In genomic region chr14:55028066-55028465, GRCh38 we compare ENCODE assay signal across 8 cellular contexts.
DNase-seq lines count a peak whose midpoint lies in the region; ATAC-seq and TF ChIP-seq lines count a peak whose summit lies in the region.

No MANE protein-coding gene starts in this region.

- H3K4me1 Mint-ChIP-seq in T-helper 1 cell treated with Interleukin-12 subunit alpha and Interleukin-12 subunit beta and Interleukin-4 antibody, amounts not matched to agents 30 μg/mL and 1 μg/mL, for 36 hours (ENCODE audit: low read depth) = peaks cover 52% of the 10 kb centered on the region

- peaks cover 20% of the 10 kb centered on the region for H3K36me3 Mint-ChIP-seq in T-helper 1 cell treated with Interleukin-12 subunit alpha and Interleukin-12 subunit beta and Interleukin-4 antibody, amounts not matched to agents 30 μg/mL and 1 μg/mL, for 36 hours (ENCODE audit: low read depth)

- peak overlapping the region; percentile 95 for H3K4me3 Mint-ChIP-seq in T-helper 1 cell treated with Interleukin-12 subunit alpha and Interleukin-12 subunit beta and Interleukin-4 antibody, amounts not matched to agents 30 μg/mL and 1 μg/mL, for 36 hours

- TF ChIP-seq CTCF in WI38 (IDR thresholded peaks at IDR 0.05; ENCODE audit: low read depth, low read length) = no peak

- H3K27ac Mint-ChIP-seq in T-helper 1 cell treated with Interleukin-12 subunit alpha and Interleukin-12 subunit beta and Interleukin-4 antibody, amounts not matched to agents 30 μg/mL and 1 μg/mL, for 36 hours = peak overlapping the region; percentile 96

- DNase-seq in T-helper 1 cell = no peak
- peak; percentile 24 for DNase-seq in superior temporal gyrus (ENCODE audit: extremely low spot score)
- no peak for DNase-seq in kidney glomerular epithelial cell (lab: John Stamatoyannopoulos, UW)
- no peak for DNase-seq in NCI-H2227 (lab: John Stamatoyannopoulos, UW; ENCODE audit: unreplicated experiment)

- H3K9me3 ChIP-seq in iPS-18c (ENCODE audit: control insufficient read depth, insufficient read depth, low read length) = no peaks in the 10 kb centered on the region

- ATAC-seq in GM21529 (IDR thresholded peaks at IDR 0.05; ENCODE audit: unreplicated experiment) = no peak

- H3K9me3 Mint-ChIP-seq in T-helper 1 cell treated with Interleukin-12 subunit alpha and Interleukin-12 subunit beta and Interleukin-4 antibody, amounts not matched to agents 30 μg/mL and 1 μg/mL, for 36 hours = no peaks in the 10 kb centered on the region

- no peaks in the 10 kb centered on the region for H3K27me3 Mint-ChIP-seq in T-helper 1 cell treated with Interleukin-12 subunit alpha and Interleukin-12 subunit beta and Interleukin-4 antibody, amounts not matched to agents 30 μg/mL and 1 μg/mL, for 36 hours (ENCODE audit: low read depth)

- H3K4me3 ChIP-seq in WI38 (ENCODE audit: low read depth, low read length) (peak overlapping the region; percentile 84), iPS-18c (ENCODE audit: insufficient read depth, low read depth, low read length) (peak overlapping the region; percentile 93)
